In genomic region chr13:110615322-110616102, GRCh38 we compare ENCODE assay signal across 8 cellular contexts. TPM values are rescaled to one million over a fixed set of nuclear protein-coding genes. Genes with fewer than 3 reads are reported as not detected.
DNase-seq lines count a peak whose midpoint lies in the region; ATAC-seq, FAIRE-seq and TF ChIP-seq lines count a peak whose summit lies in the region.

TSS of gene NAXD (plus strand) at chr13:110615545. CDS start at chr13:110615602, 57 bp downstream.

- H3K27me3 ChIP-seq in BJ (ENCODE audit: control insufficient read depth, insufficient read depth, low read length), result no peaks in the 10 kb centered on the region

- ATAC-seq in HG03457 (IDR thresholded peaks at IDR 0.05; ENCODE audit: unreplicated experiment) (peak; percentile 71), left lobe of liver (peak; percentile 84)

- peak; percentile 71 for DNase-seq in BJ (ENCODE audit: low read depth)
- peak; percentile 97 for DNase-seq in GM19239 (ENCODE audit: insufficient read length, low spot score)
- peak; percentile 40 for DNase-seq in NCI-H524 treated with DMSO at 0.1 percent for 48 hours (lab: John Stamatoyannopoulos, UW)
- peak; percentile 62 to 86 for DNase-seq in activated CD4-positive, alpha-beta T cell treated with anti-CD3 and anti-CD28 coated beads, Interleukin-2, amount 50 U/mL, for 24 hours (ENCODE audit: low read depth in 1 of 2, low spot score in 1 of 2)
- peak; percentile 98 for DNase-seq in left lobe of liver (ENCODE audit: low spot score)
- DNase-seq in stimulated activated CD4-positive, alpha-beta T cell treated with anti-CD3 and anti-CD28 coated beads, Interleukin-2, amount 100 ng/mL, for 4 hours (ENCODE audit: low read depth), result peak; percentile 61

- POLR2A ChIA-PET in BJ (lab: Charles Lee), result no interaction called here

- H3K4me1 Mint-ChIP-seq in dendritic cell treated with granulocyte-macrophage colony-stimulating factor and Interleukin-4, amounts not matched to agents 40 ng/mL and 50 ng/mL, for 4 days (ENCODE audit: low read depth), result peaks cover 22% of the 10 kb centered on the region

- H3K4me3 Mint-ChIP-seq in dendritic cell treated with granulocyte-macrophage colony-stimulating factor and Interleukin-4, amounts not matched to agents 40 ng/mL and 50 ng/mL, for 4 days, result peak within 1 kb of the TSS; percentile 82

- no peaks in the 10 kb centered on the region for H3K36me3 ChIP-seq in BJ (ENCODE audit: control insufficient read depth, insufficient read depth, low read length)

- intact Hi-C loops in dendritic cell treated with granulocyte-macrophage colony-stimulating factor and Interleukin-4, amounts not matched to agents 40 ng/mL and 50 ng/mL, for 4 days (cut with micrococcal nuclease), result loop anchor here (2.0 kb wide), 1 partner anchor 55 kb away; the partner anchor contains the start of gene RAB20

- CTCF ChIA-PET in BJ (lab: Yijun Ruan, JAX), result interaction anchor here (0.6 to 2.0 kb wide), 4 partner anchors 19 to 298 kb away, joined by 3 to 6 read pairs (median 3); no protein-coding TSS in a partner anchor

- FAIRE-seq in GM19239 (lab: Jason Lieb, UNC), result peak; percentile 86

- peaks cover 10% of the 10 kb centered on the region for H3K9me3 Mint-ChIP-seq in dendritic cell treated with granulocyte-macrophage colony-stimulating factor and Interleukin-4, amounts not matched to agents 40 ng/mL and 50 ng/mL, for 4 days

- H3K36me3 Mint-ChIP-seq in dendritic cell treated with granulocyte-macrophage colony-stimulating factor and Interleukin-4, amounts not matched to agents 40 ng/mL and 50 ng/mL, for 4 days (ENCODE audit: low read depth), result peaks cover 19% of the 10 kb centered on the region

- peak within 1 kb of the TSS; percentile 85 for H3K4me3 ChIP-seq in BJ (ENCODE audit: low read depth, low read length)

- peak within 1 kb of the TSS; percentile 83 for H3K27ac Mint-ChIP-seq in dendritic cell treated with granulocyte-macrophage colony-stimulating factor and Interleukin-4, amounts not matched to agents 40 ng/mL and 50 ng/mL, for 4 days

- peaks cover 4% of the 10 kb centered on the region for H3K27me3 Mint-ChIP-seq in dendritic cell treated with granulocyte-macrophage colony-stimulating factor and Interleukin-4, amounts not matched to agents 40 ng/mL and 50 ng/mL, for 4 days

- TF ChIP-seq CTCF in BJ (IDR thresholded peaks at IDR 0.05; ENCODE audit: insufficient read depth, low read depth, low read length), result no peak

RNA-seq across cellular contexts. Expression of gene NAXD, which starts in this region (rescaled TPM):
- polyA plus RNA-seq in BJ (2011; rRNA removed), result 29.1 and 38.7 TPM in 2 replicates
- polyA minus RNA-seq in BJ (2011; rRNA and poly(A)+ RNA removed), result 11.8 and 18.4 TPM in 2 replicates
- 34.4 TPM for total RNA-seq in left lobe of liver

Comparison
In these comparisons a context has a peak if more than half of its experiments do, and no peak if none do; other contexts are left out.
1. Peak in every context shown above with its lines: DNase-seq, ATAC-seq and H3K4me3 ChIP-seq.
2. DNase-seq: peak in every context shown above with its lines; median percentile 98 in left lobe of liver; 97 in GM19239; 74 in activated CD4-positive, alpha-beta T cell treated with anti-CD3 and anti-CD28 coated beads, Interleukin-2, amount 50 U/mL, for 24 hours; 71 in BJ; 61 in stimulated activated CD4-positive, alpha-beta T cell treated with anti-CD3 and anti-CD28 coated beads, Interleukin-2, amount 100 ng/mL, for 4 hours; 40 in NCI-H524 treated with DMSO at 0.1 percent for 48 hours.